ENCODE assay signal across 8 cellular contexts in genomic region chr19:10602330-10603083, GRCh38. TPM values are rescaled to one million over a fixed set of nuclear protein-coding genes. Genes with fewer than 3 reads are reported as not detected.
A peak's percentile ranks its signal among the peaks of the same experiment; 100 is the strongest.
DNase-seq lines count a peak whose midpoint lies in the region; ATAC-seq, FAIRE-seq and TF ChIP-seq lines count a peak whose summit lies in the region.

No MANE protein-coding gene starts in this region.

- FAIRE-seq in GM12891 (lab: Jason Lieb, UNC), result peak; percentile 45

- no peak for TF ChIP-seq POLR2A in GM12891 (IDR thresholded peaks at IDR 0.05; ENCODE audit: low read depth, low read length)

- DNase-seq in GM12891 (ENCODE audit: insufficient read length, low spot score) (peak; percentile 92), NCI-H2196 treated with DMSO at 0.1 percent for 48 hours (lab: John Stamatoyannopoulos, UW; ENCODE audit: unreplicated experiment) (peak; percentile 18), cerebellum (ENCODE audit: low spot score) (peak; percentile 99), kidney tubule cell (ENCODE audit: low spot score) (peak; percentile 71)
- DNase-seq in activated CD4-positive, alpha-beta T cell treated with anti-CD3 and anti-CD28 coated beads for 24 hours (ENCODE audit: low read depth in 2 of 2), result peak; percentile 85 to 87
- peak; percentile 82 to 86 for DNase-seq in stimulated activated CD4-positive, alpha-beta T cell treated with anti-CD3 and anti-CD28 coated beads, Interleukin-1b, Interleukin-23, amount 100 ng/mL, for 1 hour (ENCODE audit: low read depth in 2 of 2)

- ATAC-seq in HG02798 (IDR thresholded peaks at IDR 0.05; ENCODE audit: poor library complexity, unreplicated experiment), result peak; percentile 74
- no peak for ATAC-seq in HG03520 (IDR thresholded peaks at IDR 0.05; ENCODE audit: unreplicated experiment)

TF ChIP-seq in GM12891, 5 proteins besides CTCF, POLR2A, EP300 and RAD21:
- no peak for TF ChIP-seq SPI1 (IDR thresholded peaks at IDR 0.05; ENCODE audit: low read depth, low read length)
- TF ChIP-seq TAF1 (IDR thresholded peaks at IDR 0.05; ENCODE audit: low read depth, low read length), result peak; percentile 6; the same call in 1 of the 2 replicates

RNA-seq across cellular contexts. Expression of gene AP1M2, which starts 15.4 kb away (rescaled TPM):
- polyA plus RNA-seq in GM12891 (2012; ENCODE audit: low read depth, missing spikeins), result 0.05 TPM
- total RNA-seq in cerebellum, result 3.0 TPM

RNA-seq across cellular contexts. Expression of gene SLC44A2, which starts 22.8 kb away (rescaled TPM):
- polyA plus RNA-seq in GM12891 (2012; ENCODE audit: low read depth, missing spikeins), result 28.5 TPM
- total RNA-seq in cerebellum, result 28.6 TPM

RNA-seq across cellular contexts. Expression of gene CDKN2D, which starts 33.7 kb away (rescaled TPM):
- polyA plus RNA-seq in GM12891 (2012; ENCODE audit: low read depth, missing spikeins), result 7.3 TPM
- 38.2 TPM for total RNA-seq in cerebellum

RNA-seq across cellular contexts. Expression of gene KRI1, which starts 36.7 kb away (rescaled TPM):
- 15.2 TPM for polyA plus RNA-seq in GM12891 (2012; ENCODE audit: low read depth, missing spikeins)
- total RNA-seq in cerebellum, result 5.9 TPM

RNA-seq across cellular contexts. Expression of gene ILF3, which starts 51.6 kb away (rescaled TPM):
- 154 TPM for polyA plus RNA-seq in GM12891 (2012; ENCODE audit: low read depth, missing spikeins)
- 163 TPM for total RNA-seq in cerebellum

Comparison
In these comparisons a context has a peak if more than half of its experiments do, and no peak if none do; other contexts are left out.
1. DNase-seq: peak in every context shown above with its lines; median percentile 99 in cerebellum; 92 in GM12891; 86 in activated CD4-positive, alpha-beta T cell treated with anti-CD3 and anti-CD28 coated beads for 24 hours; 84 in stimulated activated CD4-positive, alpha-beta T cell treated with anti-CD3 and anti-CD28 coated beads, Interleukin-1b, Interleukin-23, amount 100 ng/mL, for 1 hour; 71 in kidney tubule cell; 18 in NCI-H2196 treated with DMSO at 0.1 percent for 48 hours.